25 cellular contexts compared by ENCODE assay signal in the genomic region with DNA sequence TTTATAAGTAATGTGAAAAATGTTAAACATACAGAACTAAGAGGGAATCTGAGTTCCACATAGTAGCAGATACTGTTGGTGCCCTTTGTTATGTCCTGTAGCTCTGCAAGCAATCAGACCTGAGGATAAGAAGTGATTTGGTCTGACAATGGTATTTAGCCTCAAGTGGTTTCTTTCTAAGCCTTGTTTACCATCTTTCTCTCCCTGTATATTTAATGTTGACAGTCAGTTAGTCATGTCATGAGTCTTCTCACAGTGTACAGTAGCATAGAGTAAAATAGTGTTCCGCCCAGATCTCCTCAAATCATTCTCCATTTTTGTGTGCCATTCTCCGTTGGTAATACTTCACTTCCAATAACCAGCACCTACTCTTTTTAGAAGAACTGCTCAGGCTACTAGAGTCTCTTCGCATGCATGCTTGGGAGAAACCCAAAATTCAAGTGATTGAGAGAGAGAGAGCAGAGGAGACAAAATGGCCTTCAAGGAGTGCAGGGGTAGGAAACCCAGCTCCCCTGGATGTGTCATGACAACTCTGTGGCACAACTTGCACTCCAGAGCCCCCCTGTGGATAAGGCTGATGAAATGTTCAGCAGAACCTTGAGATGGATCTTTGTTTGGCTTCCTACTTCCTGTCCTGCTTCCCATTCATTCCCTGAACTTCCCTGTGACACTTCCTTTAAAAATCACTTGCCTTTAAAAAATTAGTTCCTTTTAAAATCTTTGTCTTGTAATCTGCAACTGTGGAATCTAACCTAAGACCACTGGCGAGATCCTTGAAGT.
A peak's percentile ranks its signal among the peaks of the same experiment; 100 is the strongest.
DNase-seq lines count a peak whose midpoint lies in the region; ATAC-seq and TF ChIP-seq lines count a peak whose summit lies in the region.
"Had no signal": no experiment of that assay in that cellular context is flagged by ENCODE, and none has a peak within 500 bp of the region (broad histone marks: within the 10 kb centered on the region; RNA-seq: fewer than 3 reads in every experiment).

No MANE protein-coding gene starts in this region.

- H3K36me3 Mint-ChIP-seq in CD8-positive, alpha-beta T cell: no peaks in the 10 kb centered on the region
- H3K36me3 Mint-ChIP-seq: activated naive CD4-positive, alpha-beta T cell treated with anti-CD3 and anti-CD28 coated beads, Interleukin-2, amount 50 U/mL, for 24 hours had no signal

- H3K4me3 ChIP-seq in PC-3 (ENCODE audit: low read length) (no peak overlapping the region), epithelial cell of esophagus (ENCODE audit: low read length) (no peak overlapping the region), skeletal muscle satellite cell (ENCODE audit: low read length) (no peak overlapping the region)
- no peak overlapping the region for H3K4me3 ChIP-seq in CD8-positive, alpha-beta T cell (ENCODE audit: low read depth, low read length)
- H3K4me3 ChIP-seq: left lung, mucosa of descending colon, prostate gland, stomach, transverse colon had no signal

- CTCF ChIA-PET in PC-3 (lab: Charles Lee): interaction anchor here (0.5 to 0.6 kb wide), 2 partner anchors 76 to 89 kb away, joined by 3 to 6 read pairs; no protein-coding TSS in a partner anchor
- CTCF ChIA-PET in CD8-positive, alpha-beta T cell (lab: Charles Lee): no interaction called here

- H3K79me2 ChIP-seq in PC-3 (ENCODE audit: low read length): no peaks in the 10 kb centered on the region

- peak overlapping the region; percentile 62 for H3K9ac ChIP-seq in PC-3 (ENCODE audit: low read length)
- peak overlapping the region; percentile 10 for H3K9ac ChIP-seq in skeletal muscle satellite cell (ENCODE audit: low read depth, low read length)

- peaks cover 14% of the 10 kb centered on the region for H3K27me3 Mint-ChIP-seq in CD8-positive, alpha-beta T cell (ENCODE audit: low read depth)

- H3K27ac Mint-ChIP-seq in CD8-positive, alpha-beta T cell: no peak overlapping the region
- H3K27ac Mint-ChIP-seq: activated naive CD4-positive, alpha-beta T cell treated with anti-CD3 and anti-CD28 coated beads, Interleukin-2, amount 50 U/mL, for 24 hours; B cell had no signal

- H3K4me1 Mint-ChIP-seq in CD8-positive, alpha-beta T cell (ENCODE audit: low read depth): no peaks in the 10 kb centered on the region
- H3K4me1 Mint-ChIP-seq: activated naive CD4-positive, alpha-beta T cell treated with anti-CD3 and anti-CD28 coated beads, Interleukin-2, amount 50 U/mL, for 24 hours; B cell had no signal

- H3K27ac ChIP-seq in PC-3 (ENCODE audit: low read length): peak overlapping the region; percentile 100
- H3K27ac ChIP-seq in CD8-positive, alpha-beta T cell (ENCODE audit: low read depth, low read length): no peak overlapping the region
- H3K27ac ChIP-seq: left lung, prostate gland, stomach, transverse colon had no signal

- BruUV-seq in PC-3 (replicated peaks; lab: Mats Ljungman, UMichigan): no TSS peak

- peaks cover 2% of the 10 kb centered on the region for H3K9me3 Mint-ChIP-seq in CD8-positive, alpha-beta T cell
- H3K9me3 Mint-ChIP-seq: activated naive CD4-positive, alpha-beta T cell treated with anti-CD3 and anti-CD28 coated beads, Interleukin-2, amount 50 U/mL, for 24 hours had no signal

- H3K4me3 Mint-ChIP-seq in CD8-positive, alpha-beta T cell: no peak overlapping the region
- H3K4me3 Mint-ChIP-seq: activated naive CD4-positive, alpha-beta T cell treated with anti-CD3 and anti-CD28 coated beads, Interleukin-2, amount 50 U/mL, for 24 hours; B cell had no signal

- H3K4me2 ChIP-seq in PC-3 (ENCODE audit: low read length): 0 out of 2 replicates have a peak overlapping the region, but pooled peaks have one; percentile 24
- no peak overlapping the region for H3K4me2 ChIP-seq in skeletal muscle satellite cell (ENCODE audit: low read length)

- H3K4me1 ChIP-seq in PC-3 (ENCODE audit: insufficient read depth, low read length): peaks cover 39% of the 10 kb centered on the region
- H3K4me1 ChIP-seq in skeletal muscle satellite cell (ENCODE audit: control insufficient read depth, insufficient read depth, low read length): peaks cover 33% of the 10 kb centered on the region
- no peaks in the 10 kb centered on the region for H3K4me1 ChIP-seq in CD8-positive, alpha-beta T cell (ENCODE audit: insufficient read depth, low read length)
- H3K4me1 ChIP-seq: left lung, prostate gland, stomach had no signal

- H3K9me3 ChIP-seq in PC-3 (ENCODE audit: low read length) (no peaks in the 10 kb centered on the region), skeletal muscle satellite cell (replicated peaks; ENCODE audit: low read length) (no peaks in the 10 kb centered on the region)
- no peaks in the 10 kb centered on the region for H3K9me3 ChIP-seq in CD8-positive, alpha-beta T cell (ENCODE audit: low read length)
- H3K9me3 ChIP-seq: Caco-2, left lung, mucosa of descending colon, prostate gland, stomach, transverse colon had no signal

- no peaks in the 10 kb centered on the region for H3K9me2 ChIP-seq in PC-3 (replicated peaks; ENCODE audit: low read length)

- DNase-seq in H4 (ENCODE audit: low spot score) (peak; percentile 14), PC-3 (peak; percentile 67), epithelial cell of esophagus (ENCODE audit: low read depth) (peak; percentile 63), GM20000 (ENCODE audit: low spot score) (no peak)
- DNase-seq in CD8-positive, alpha-beta T cell: no peak
- DNase-seq: activated CD4-positive, CD25-positive, alpha-beta regulatory T cell treated with anti-CD3 and anti-CD28 coated beads, Interleukin-2, amount 50 U/mL, for 72 hours; aorta; effector CD4-positive, alpha-beta T cell; head of caudate nucleus; KG1; left lung; mucosa of descending colon; NCI-H1930; NCI-H524; RPMI8226; stimulated activated CD4-positive, alpha-beta T cell treated with anti-CD3 and anti-CD28 coated beads, Interleukin-4, amount 100 ng/mL, for 24 hours; stomach; T1000; transverse colon had no signal

- intact Hi-C loops in PC-3 (cut with micrococcal nuclease): loop anchor here (10.0 kb wide), 1 partner anchor 254 kb away; no protein-coding TSS in a partner anchor
- intact Hi-C loops in CD8-positive, alpha-beta T cell (cut with DNase I, micrococcal nuclease): no loop called here

- H3F3A ChIP-seq in PC-3 (ENCODE audit: low read length, unreplicated experiment): peaks cover 6% of the 10 kb centered on the region

- POLR2A ChIA-PET in PC-3 (lab: Charles Lee; ENCODE audit: unreplicated experiment): no interaction called here
- POLR2A ChIA-PET in CD8-positive, alpha-beta T cell (lab: Charles Lee): no interaction called here

- H2AFZ ChIP-seq in PC-3 (ENCODE audit: low read length): 0 out of 2 replicates have a peak overlapping the region, but pooled peaks have one; percentile 24

- H4K20me1 ChIP-seq in PC-3 (ENCODE audit: low read length): no peaks in the 10 kb centered on the region

- TF ChIP-seq CTCF in PC-3 (conservative IDR thresholded peaks at IDR 0.05; ENCODE audit: low read depth, low read length) (no peak; the same call in 1 of the 2 replicates), epithelial cell of esophagus (IDR thresholded peaks at IDR 0.05; ENCODE audit: insufficient read depth, low read depth, low read length, missing control alignments) (no peak), GM20000 (IDR thresholded peaks at IDR 0.05; ENCODE audit: extremely low read depth, missing control alignments) (no peak)
- TF ChIP-seq CTCF in CD8-positive, alpha-beta T cell (IDR thresholded peaks at IDR 0.05): no peak

- ATAC-seq in PC-3 (peak; percentile 53), GM21515 (IDR thresholded peaks at IDR 0.05; ENCODE audit: unreplicated experiment) (no peak)
- no peak for ATAC-seq in CD8-positive, alpha-beta T cell
- ATAC-seq: left lung, mucosa of descending colon had no signal

- H3K36me3 ChIP-seq in PC-3 (ENCODE audit: low read depth, low read length) (no peaks in the 10 kb centered on the region), skeletal muscle satellite cell (ENCODE audit: insufficient read depth, low read length) (no peaks in the 10 kb centered on the region)
- no peaks in the 10 kb centered on the region for H3K36me3 ChIP-seq in CD8-positive, alpha-beta T cell (ENCODE audit: insufficient read depth, low read length)
- H3K36me3 ChIP-seq: left lung, prostate gland, stomach, transverse colon had no signal

- H3K27me3 ChIP-seq in PC-3 (ENCODE audit: low read length) (no peaks in the 10 kb centered on the region), skeletal muscle satellite cell (ENCODE audit: control insufficient read depth, insufficient read depth, low read length) (no peaks in the 10 kb centered on the region)
- no peaks in the 10 kb centered on the region for H3K27me3 ChIP-seq in CD8-positive, alpha-beta T cell (ENCODE audit: insufficient read depth, low read length)
- H3K27me3 ChIP-seq: left lung, stomach, transverse colon had no signal

Comparison
In these comparisons a context has a peak if more than half of its experiments do, and no peak if none do; other contexts are left out.
1. DNase-seq: peak in H4 (single experiment), PC-3 (single experiment) and epithelial cell of esophagus (single experiment); none in GM20000 (single experiment) and CD8-positive, alpha-beta T cell (0 of 7).